In genomic region chr5:42944989-42945388, GRCh38 we compare ENCODE assay signal across 1 cellular context.
TF ChIP-seq lines count a peak whose summit lies in the region.

No MANE protein-coding gene starts in this region.

TF ChIP-seq in GM23338, 12 proteins besides CTCF, POLR2A, EP300 and RAD21 (continued from another document):
- TF ChIP-seq REST (IDR thresholded peaks at IDR 0.05; ENCODE audit: unreplicated experiment) (no peak), ZNF331 (CRISPR knock-in tag; IDR thresholded peaks at IDR 0.05; ENCODE audit: low read depth) (no peak), CREB1 (CRISPR knock-in tag; IDR thresholded peaks at IDR 0.05; ENCODE audit: low read depth) (no peak), POLR2AphosphoS5 (IDR thresholded peaks at IDR 0.05; ENCODE audit: low read depth) (no peak), JUNB (IDR thresholded peaks at IDR 0.05; ENCODE audit: unreplicated experiment) (no peak), EZH2phosphoT487 (IDR thresholded peaks at IDR 0.05; ENCODE audit: unreplicated experiment) (no peak)
TF ChIP-seq in GM23338: peak in this region for 0.
